24 cellular contexts compared by ENCODE assay signal in the genomic region with DNA sequence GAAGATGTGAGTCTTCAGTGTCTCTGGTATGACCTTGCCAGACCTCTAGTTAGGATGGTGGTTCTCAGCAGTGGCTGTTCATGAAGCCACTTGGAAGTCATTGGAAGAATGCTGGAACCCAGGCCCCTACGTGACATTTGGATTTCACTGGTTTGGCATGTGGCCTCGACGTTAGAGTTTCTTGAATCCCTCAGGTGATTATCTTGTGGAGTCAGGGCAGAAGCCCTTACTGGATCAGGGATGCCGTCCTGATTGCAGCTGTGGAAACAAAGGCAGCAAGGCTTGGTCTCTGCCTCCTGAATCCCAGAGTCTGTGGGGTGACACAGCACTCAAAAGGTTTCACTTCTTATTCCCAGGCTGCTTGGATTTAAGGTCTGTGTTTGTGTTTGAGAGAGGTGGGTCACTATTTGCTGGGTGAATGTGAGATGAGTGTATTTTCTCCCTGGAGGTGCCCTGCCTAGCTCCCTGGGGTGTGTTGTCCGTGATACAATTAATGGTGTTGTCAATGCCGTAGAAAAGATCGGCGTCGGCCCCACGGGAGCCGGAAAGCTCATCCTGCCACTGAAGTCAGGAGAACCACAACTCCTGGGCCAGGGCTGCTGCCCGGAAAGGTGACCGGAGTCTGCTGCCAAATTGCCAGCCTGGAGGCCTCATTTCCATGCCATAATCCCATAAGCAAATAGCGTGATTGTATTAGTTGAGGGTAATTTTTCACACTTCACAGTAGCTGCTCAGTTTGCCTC.
A peak's percentile ranks its signal among the peaks of the same experiment; 100 is the strongest.
DNase-seq lines count a peak whose midpoint lies in the region; ATAC-seq and TF ChIP-seq lines count a peak whose summit lies in the region.
"Had no signal": no experiment of that assay in that cellular context is flagged by ENCODE, and none has a peak within 500 bp of the region (broad histone marks: within the 10 kb centered on the region; RNA-seq: fewer than 3 reads in every experiment).

No MANE protein-coding gene starts in this region.

- no peak overlapping the region for H3K27ac Mint-ChIP-seq in endodermal cell
- H3K27ac Mint-ChIP-seq: CD4-positive, CD25-positive, alpha-beta regulatory T cell; GM23338 had no signal

- H3K4me1 ChIP-seq in endodermal cell (ENCODE audit: control insufficient read depth, insufficient read depth, low read length): no peaks in the 10 kb centered on the region
- H3K4me1 ChIP-seq: BE2C had no signal

- no peaks in the 10 kb centered on the region for H3K9me3 ChIP-seq in endodermal cell (ENCODE audit: control insufficient read depth, low read length)
- H3K9me3 ChIP-seq: BE2C had no signal

- peak; percentile 2 for DNase-seq in activated T-cell treated with anti-CD3 and anti-CD28 coated beads, Interleukin-2, amount 50 U/mL, for 1 hour
- DNase-seq in activated T-cell treated with anti-CD3 and anti-CD28 coated beads, Interleukin-2, amount 50 U/mL, for 4 hours: no peak
- DNase-seq in H7: peak; percentile 22
- peak; percentile 18 for DNase-seq in endodermal cell
- DNase-seq in posterior vena cava (ENCODE audit: low spot score): peak; percentile 54
- DNase-seq in HT-29 (ENCODE audit: low spot score): no peak
- no peak for DNase-seq in GM03348 (ENCODE audit: low spot score)
- DNase-seq in NCI-H187 treated with DMSO at 0.1 percent for 48 hours (lab: John Stamatoyannopoulos, UW): no peak
- DNase-seq: BE2C; CD4-positive, CD25-positive, alpha-beta regulatory T cell; COR-L47; DMS 273 treated with DMSO at 0.1 percent for 48 hours; DND-41; MM.1S; NCI-H1092; NCI-H1436 treated with DMSO at 0.1 percent for 48 hours; NCI-H2081; NCI-H2171 treated with DMSO at 0.1 percent for 48 hours; NCI-H510A; NCI-H748 treated with DMSO at 0.1 percent for 48 hours; OCI-M1; SIG-M5 had no signal

- H3K9ac ChIP-seq in endodermal cell (ENCODE audit: extremely low read depth, low read length, poor library complexity, severe bottlenecking): no peak overlapping the region

- H3K27me3 ChIP-seq in H7 (ENCODE audit: control insufficient read depth, insufficient read depth, low read length): no peaks in the 10 kb centered on the region
- no peaks in the 10 kb centered on the region for H3K27me3 ChIP-seq in endodermal cell (ENCODE audit: control insufficient read depth, insufficient read depth, low read length, poor library complexity, severe bottlenecking)
- H3K27me3 ChIP-seq: BE2C had no signal

- intact Hi-C loops in posterior vena cava (cut with DNase I): loop anchor here in 1 of 2 donors (5.0 kb wide), 1 partner anchor 961 kb away; no protein-coding TSS in a partner anchor

- no peaks in the 10 kb centered on the region for H3K9me3 Mint-ChIP-seq in activated T-cell treated with anti-CD3 and anti-CD28 coated beads, Interleukin-2, amount 50 U/mL, for 4 hours
- H3K9me3 Mint-ChIP-seq in endodermal cell: no peaks in the 10 kb centered on the region
- H3K9me3 Mint-ChIP-seq: GM23338 had no signal

- no peaks in the 10 kb centered on the region for H3K36me3 ChIP-seq in H7 (replicated peaks; ENCODE audit: control insufficient read depth, insufficient read depth, low read length)
- H3K36me3 ChIP-seq in endodermal cell (ENCODE audit: control insufficient read depth, insufficient read depth, low read length): no peaks in the 10 kb centered on the region
- H3K36me3 ChIP-seq: BE2C had no signal

- H3K27me3 Mint-ChIP-seq in activated T-cell treated with anti-CD3 and anti-CD28 coated beads, Interleukin-2, amount 50 U/mL, for 4 hours (ENCODE audit: low read depth): peaks cover 19% of the 10 kb centered on the region
- H3K27me3 Mint-ChIP-seq in endodermal cell (ENCODE audit: insufficient read depth): peaks cover 4% of the 10 kb centered on the region

- H3K36me3 Mint-ChIP-seq in activated T-cell treated with anti-CD3 and anti-CD28 coated beads, Interleukin-2, amount 50 U/mL, for 4 hours (ENCODE audit: insufficient read depth): no peaks in the 10 kb centered on the region
- H3K36me3 Mint-ChIP-seq in endodermal cell (ENCODE audit: low read depth): no peaks in the 10 kb centered on the region
- H3K36me3 Mint-ChIP-seq: CD4-positive, CD25-positive, alpha-beta regulatory T cell had no signal

- no peak overlapping the region for H3K27ac ChIP-seq in endodermal cell (ENCODE audit: low read depth, low read length)

- 88 to 96% methylated on average over 11 to 14 of the region's 14 CpGs for WGBS in endodermal cell (ENCODE audit: insufficient coverage in 1 of 2, insufficient read length in 1 of 2), 2 experiments

- no peaks in the 10 kb centered on the region for H3K4me1 Mint-ChIP-seq in activated T-cell treated with anti-CD3 and anti-CD28 coated beads, Interleukin-2, amount 50 U/mL, for 4 hours (ENCODE audit: low read depth)
- H3K4me1 Mint-ChIP-seq in endodermal cell: peaks cover 11% of the 10 kb centered on the region
- H3K4me1 Mint-ChIP-seq: CD4-positive, CD25-positive, alpha-beta regulatory T cell had no signal

- H3K4me3 Mint-ChIP-seq in activated T-cell treated with anti-CD3 and anti-CD28 coated beads, Interleukin-2, amount 50 U/mL, for 4 hours: no peak overlapping the region
- no peak overlapping the region for H3K4me3 Mint-ChIP-seq in endodermal cell
- H3K4me3 Mint-ChIP-seq: CD4-positive, CD25-positive, alpha-beta regulatory T cell; GM23338 had no signal

- no peak for ATAC-seq in activated T-cell treated with anti-CD3 and anti-CD28 coated beads, Interleukin-2, amount 50 U/mL, for 4 hours
- ATAC-seq: GM23338, HCT116 had no signal

- H3K4me3 ChIP-seq in H7 (ENCODE audit: insufficient read depth, low read depth, low read length) (no peak overlapping the region), endodermal cell (ENCODE audit: low read length) (no peak overlapping the region)
- H3K4me3 ChIP-seq: GM23338 had no signal

- TF ChIP-seq CTCF in endodermal cell (conservative IDR thresholded peaks at IDR 0.05): no peak

Comparison
In these comparisons a context has a peak if more than half of its experiments do, and no peak if none do; other contexts are left out.
1. DNase-seq: peak in activated T-cell treated with anti-CD3 and anti-CD28 coated beads, Interleukin-2, amount 50 U/mL, for 1 hour (single experiment), H7 (single experiment), endodermal cell (single experiment) and posterior vena cava (single experiment); none in activated T-cell treated with anti-CD3 and anti-CD28 coated beads, Interleukin-2, amount 50 U/mL, for 4 hours (single experiment), HT-29 (single experiment), GM03348 (single experiment) and NCI-H187 treated with DMSO at 0.1 percent for 48 hours (single experiment).